Comparison of ENCODE assay signal across 8 cellular contexts in the genomic region with DNA sequence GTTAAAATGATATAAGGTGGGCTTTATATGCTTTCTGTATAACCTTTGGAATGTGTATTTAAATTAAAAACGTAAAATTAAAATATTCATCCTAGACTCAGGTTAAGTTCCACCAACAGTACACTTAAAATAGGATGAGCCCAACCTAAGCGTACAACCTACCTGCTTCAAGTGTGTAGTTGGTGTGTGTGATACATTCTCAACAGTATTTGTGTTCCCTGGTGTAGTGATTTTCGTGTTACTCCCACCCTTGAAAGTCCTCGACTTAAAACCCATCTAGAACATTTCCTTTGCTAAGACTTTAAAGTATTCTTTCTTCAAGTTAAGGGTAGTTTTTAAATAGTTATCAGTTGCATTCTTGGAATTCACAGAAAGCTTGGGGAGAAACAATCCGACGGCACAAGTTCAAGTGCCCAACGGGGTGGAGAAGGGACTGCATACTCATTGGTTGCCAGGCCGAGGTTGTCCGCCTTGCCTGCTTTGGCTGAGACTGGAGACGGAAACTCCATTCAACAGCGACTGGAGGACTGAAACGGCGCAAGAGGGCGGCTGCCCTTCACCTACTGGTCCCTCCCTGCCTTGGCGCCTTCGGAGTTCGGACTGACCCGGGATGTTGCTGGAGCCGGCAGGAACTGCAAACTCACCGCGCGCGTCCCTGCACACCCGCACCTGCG.
DNase-seq lines count a peak whose midpoint lies in the region; ATAC-seq and TF ChIP-seq lines count a peak whose summit lies in the region.
"Not testable (repeated sequence)": the region's sequence is repeated elsewhere in the genome, so short reads cannot be mapped to it uniquely, and the experiment has no call there.

No MANE protein-coding gene starts in this region.

- not testable (repeated sequence) for H3K9me3 Mint-ChIP-seq in CD14-positive monocyte, WTC11
- H3K9me3 Mint-ChIP-seq in endodermal cell, result peaks cover 16% of the 10 kb centered on the region

- TF ChIP-seq CTCF in CD14-positive monocyte (IDR thresholded peaks at IDR 0.05); WTC11 (IDR thresholded peaks at IDR 0.05); endodermal cell (conservative IDR thresholded peaks at IDR 0.05); lung (IDR thresholded peaks at IDR 0.05; ENCODE audit: control extremely low read depth, extremely low read depth); upper lobe of right lung (IDR thresholded peaks at IDR 0.05): not testable (repeated sequence)

- ATAC-seq in WTC11 (peak; percentile 72), lung (ENCODE audit: insufficient read depth, low FRiP score) (peak; percentile 30), upper lobe of right lung (peak; percentile 92)
- not testable (repeated sequence) for ATAC-seq in Right ventricle myocardium superior (ENCODE audit: poor library complexity)

- not testable (repeated sequence) for H3K27ac ChIP-seq in HUES48 (ENCODE audit: low read depth, low read length); endodermal cell (ENCODE audit: low read depth, low read length); lung (ENCODE audit: low read depth in 1 of 2, low read length in 1 of 2); upper lobe of right lung

- POLR2A ChIA-PET in WTC11 (lab: Charles Lee), result not testable (repeated sequence)

- peaks cover 22 to 34% (median 29%) of the 10 kb centered on the region in 3 donors for H3K27me3 Mint-ChIP-seq in CD14-positive monocyte (ENCODE audit: low read depth in 3 of 3)
- peaks cover 11% of the 10 kb centered on the region for H3K27me3 Mint-ChIP-seq in WTC11 (ENCODE audit: low read depth)
- peaks cover 16% of the 10 kb centered on the region for H3K27me3 Mint-ChIP-seq in endodermal cell (ENCODE audit: insufficient read depth)

- H3K36me3 Mint-ChIP-seq in CD14-positive monocyte; WTC11; endodermal cell (ENCODE audit: low read depth): not testable (repeated sequence)

- H3K27ac Mint-ChIP-seq in CD14-positive monocyte, WTC11, endodermal cell: not testable (repeated sequence)

- H3K4me3 Mint-ChIP-seq in CD14-positive monocyte (peak overlapping the region; percentile 62), WTC11 (peak overlapping the region; percentile 69), endodermal cell (peak overlapping the region; percentile 21)

- CTCF ChIA-PET in WTC11 (lab: Charles Lee), result not testable (repeated sequence)

- peak overlapping the region; percentile 48 for H3K4me3 ChIP-seq in HUES48 (ENCODE audit: low read depth, low read length)
- not testable (repeated sequence) for H3K4me3 ChIP-seq in endodermal cell (ENCODE audit: low read length); lung; upper lobe of right lung

- H3K36me3 ChIP-seq in HUES48 (ENCODE audit: control insufficient read depth, insufficient read depth, low read length); endodermal cell (ENCODE audit: control insufficient read depth, insufficient read depth, low read length); lung (ENCODE audit: control insufficient read depth in 2 of 2, insufficient read depth in 2 of 2, low read length in 2 of 2); upper lobe of right lung: not testable (repeated sequence)

- WGBS in endodermal cell (ENCODE audit: insufficient coverage in 1 of 2, insufficient read length in 1 of 2), 2 experiments, result 39% methylated on average over 16 of the region's 25 CpGs; no CpG with 5 or more reads in 1 of the 2 experiments
- 17% methylated on average over 18 to 25 of the region's 25 CpGs for WGBS in lung, 2 donors

- H3K4me1 Mint-ChIP-seq in CD14-positive monocyte, result peaks cover 14% of the 10 kb centered on the region
- not testable (repeated sequence) for H3K4me1 Mint-ChIP-seq in WTC11, endodermal cell

- H3K4me1 ChIP-seq in HUES48 (ENCODE audit: control insufficient read depth, insufficient read depth, low read length); endodermal cell (ENCODE audit: control insufficient read depth, insufficient read depth, low read length); lung (ENCODE audit: control insufficient read depth in 2 of 2, insufficient read depth in 2 of 2, low read length in 2 of 2); upper lobe of right lung: not testable (repeated sequence)

- DNase-seq in CD14-positive monocyte (ENCODE audit: low spot score) (peak; percentile 37), WTC11 (ENCODE audit: low spot score) (peak; percentile 55), endodermal cell (peak; percentile 56), Right ventricle myocardium superior (peak; percentile 26), islet precursor cell (peak; percentile 44), upper lobe of right lung (peak; percentile 62)
- not testable (repeated sequence) for DNase-seq in lung (ENCODE audit: low spot score)

- intact Hi-C loops in CD14-positive monocyte (cut with micrococcal nuclease); Right ventricle myocardium superior (cut with DNase I); upper lobe of right lung (cut with DNase I): not testable (repeated sequence)

- not testable (repeated sequence) for H3K27me3 ChIP-seq in HUES48 (ENCODE audit: control insufficient read depth, insufficient read depth, low read length); lung (ENCODE audit: control insufficient read depth, insufficient read depth); upper lobe of right lung
- H3K27me3 ChIP-seq in endodermal cell (ENCODE audit: control insufficient read depth, insufficient read depth, low read length, poor library complexity, severe bottlenecking), result peaks cover 15% of the 10 kb centered on the region

- not testable (repeated sequence) for H3K9ac ChIP-seq in HUES48 (ENCODE audit: low read depth, low read length); endodermal cell (ENCODE audit: extremely low read depth, low read length, poor library complexity, severe bottlenecking)

- H3K9me3 ChIP-seq in HUES48 (ENCODE audit: control insufficient read depth, insufficient read depth, low read length); endodermal cell (ENCODE audit: control insufficient read depth, low read length); lung (ENCODE audit: control insufficient read depth in 2 of 2, insufficient read depth in 1 of 2, low read length in 1 of 2); upper lobe of right lung: not testable (repeated sequence)
